28 cellular contexts compared by ENCODE assay signal in genomic region chrX:137297167-137297566, GRCh38.
"Had no signal": no experiment of that assay in that cellular context is flagged by ENCODE, and none has a peak within 500 bp of the region (broad histone marks: within the 10 kb centered on the region; RNA-seq: fewer than 3 reads in every experiment).

No MANE protein-coding gene starts in this region.

- H3K79me2 ChIP-seq: parathyroid adenoma had no signal

- H3K4me2 ChIP-seq: neural progenitor cell, smooth muscle cell had no signal

- H3K9ac ChIP-seq: neural progenitor cell, parathyroid adenoma had no signal

- H3K27me3 ChIP-seq: neural progenitor cell, ovary, spleen, suprapubic skin, testis, tibial artery, transverse colon, upper lobe of right lung, uterus had no signal

- H2AFZ ChIP-seq: neural progenitor cell, parathyroid adenoma had no signal

- H3K36me3 ChIP-seq: neural progenitor cell, ovary, spleen, suprapubic skin, tibial artery, transverse colon, upper lobe of right lung, uterus had no signal

- H3K27ac ChIP-seq: neural progenitor cell, ovary, parathyroid adenoma, psoas muscle, skin epidermis, spleen, suprapubic skin, testis, tibial artery, transverse colon, upper lobe of right lung, uterus had no signal

- H3K4me1 ChIP-seq: neural progenitor cell, parathyroid adenoma, psoas muscle, spleen, suprapubic skin, testis, tibial artery, transverse colon, upper lobe of right lung, uterus had no signal

- ATAC-seq: natural killer cell; psoas muscle; right cardiac atrium; sciatic nerve; stimulated activated memory B cell treated with anti-CD40 and anti-IgM and Interleukin-4, amounts not matched to agents 10 μg/mL and 1 μg/mL and 100 μg/mL, for 72 hours; stimulated activated naive CD8-positive, alpha-beta T cell treated with anti-CD3 and anti-CD28 coated beads, Interleukin-15, amount 100 ng/mL, for 72 hours; stimulated activated naive CD8-positive, alpha-beta T cell treated with anti-CD3 and anti-CD28 coated beads, Interleukin-15, Interleukin-2, amounts not matched to agents 100 U/mL and 50 U/mL, for 24 hours; upper lobe of right lung had no signal

- H3K9me3 ChIP-seq: ovary, psoas muscle, spleen, suprapubic skin, testis, tibial artery, transverse colon, upper lobe of right lung, uterus had no signal

- H3K4me3 ChIP-seq: neural progenitor cell, ovary, psoas muscle, skin epidermis, smooth muscle cell, spleen, suprapubic skin, testis, tibial artery, transverse colon, upper lobe of right lung, uterus had no signal

- DNase-seq: natural killer cell; occipital lobe; ovary; posterior cingulate gyrus; psoas muscle; right cardiac atrium; spleen; stimulated activated CD4-positive, alpha-beta T cell treated with anti-CD3 and anti-CD28 coated beads, Interleukin-12 subunit alpha, Interleukin-12 subunit beta, amount 100 ng/mL, for 4 hours; stimulated activated CD4-positive, alpha-beta T cell treated with anti-CD3 and anti-CD28 coated beads, Interleukin-1b, Interleukin-23, amount 100 ng/mL, for 48 hours; stimulated activated CD4-positive, alpha-beta T cell treated with anti-CD3 and anti-CD28 coated beads, Interleukin-4, amount 100 ng/mL, for 1 hour; stimulated activated CD4-positive, alpha-beta T cell treated with anti-CD3 and anti-CD28 coated beads, Interleukin-4, amount 100 ng/mL, for 4 hours; stimulated activated CD8-positive, alpha-beta memory T cell treated with anti-CD3 and anti-CD28 coated beads, Interleukin-4, amount 100 ng/mL, for 48 hours; stimulated activated naive CD4-positive, alpha-beta T cell; stimulated activated naive CD8-positive, alpha-beta T cell treated with anti-CD3 and anti-CD28 coated beads, Interleukin-15, amount 100 ng/mL, for 72 hours; stimulated activated naive CD8-positive, alpha-beta T cell treated with anti-CD3 and anti-CD28 coated beads, Interleukin-15, Interleukin-2, amounts not matched to agents 100 U/mL and 50 U/mL, for 24 hours; substantia nigra; testis; tibial artery; transverse colon; upper lobe of right lung; uterus had no signal
